ENCODE assay signal across 1 cellular context in the genomic region with DNA sequence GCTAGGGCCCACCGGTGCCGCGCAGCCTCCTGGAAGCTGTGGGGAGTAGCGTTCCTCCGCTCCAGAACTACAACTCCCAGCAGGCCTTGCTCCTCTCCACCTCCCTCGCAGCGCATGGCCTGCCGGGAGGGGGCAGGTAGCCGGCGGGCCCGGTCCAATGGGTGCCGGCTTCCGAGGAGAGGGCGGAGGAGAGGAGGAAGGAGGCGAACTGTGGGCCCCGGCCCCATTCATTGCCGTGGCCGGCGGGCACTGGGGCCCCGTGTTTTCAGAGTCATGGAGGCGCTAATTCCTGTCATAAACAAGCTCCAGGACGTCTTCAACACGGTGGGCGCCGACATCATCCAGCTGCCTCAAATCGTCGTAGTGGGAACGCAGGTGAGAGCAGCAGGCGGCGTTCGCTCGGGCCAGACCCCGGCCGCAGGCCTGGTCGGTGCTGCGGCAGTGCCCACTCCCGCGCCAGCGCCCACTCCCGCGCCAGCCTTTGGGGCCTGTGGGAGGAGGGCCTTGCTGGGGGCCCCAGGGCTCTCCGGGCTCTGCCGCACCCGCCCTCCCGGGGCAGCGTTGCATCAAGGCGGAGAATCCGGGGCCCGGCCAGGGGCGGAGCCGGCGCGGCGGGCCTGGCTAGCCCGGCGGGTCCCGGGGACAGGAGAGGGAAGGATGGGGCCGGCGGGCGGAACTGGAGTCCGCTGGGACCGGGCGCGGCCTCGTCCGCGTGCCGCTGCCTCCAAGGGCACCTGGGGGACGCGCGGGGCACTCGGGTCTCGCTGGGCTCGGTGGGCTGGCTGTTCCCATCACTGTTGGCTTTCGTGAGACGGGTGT.
TF ChIP-seq lines count a peak whose summit lies in the region.

A gene (plus strand): TSS at position 211 of the 819 bp plus-strand sequence. CDS start 63 bp downstream, at position 274.

TF ChIP-seq in WTC11, 78 proteins besides CTCF, POLR2A, EP300 and RAD21 (continued from another document):
- TF ChIP-seq, protein P1, sequence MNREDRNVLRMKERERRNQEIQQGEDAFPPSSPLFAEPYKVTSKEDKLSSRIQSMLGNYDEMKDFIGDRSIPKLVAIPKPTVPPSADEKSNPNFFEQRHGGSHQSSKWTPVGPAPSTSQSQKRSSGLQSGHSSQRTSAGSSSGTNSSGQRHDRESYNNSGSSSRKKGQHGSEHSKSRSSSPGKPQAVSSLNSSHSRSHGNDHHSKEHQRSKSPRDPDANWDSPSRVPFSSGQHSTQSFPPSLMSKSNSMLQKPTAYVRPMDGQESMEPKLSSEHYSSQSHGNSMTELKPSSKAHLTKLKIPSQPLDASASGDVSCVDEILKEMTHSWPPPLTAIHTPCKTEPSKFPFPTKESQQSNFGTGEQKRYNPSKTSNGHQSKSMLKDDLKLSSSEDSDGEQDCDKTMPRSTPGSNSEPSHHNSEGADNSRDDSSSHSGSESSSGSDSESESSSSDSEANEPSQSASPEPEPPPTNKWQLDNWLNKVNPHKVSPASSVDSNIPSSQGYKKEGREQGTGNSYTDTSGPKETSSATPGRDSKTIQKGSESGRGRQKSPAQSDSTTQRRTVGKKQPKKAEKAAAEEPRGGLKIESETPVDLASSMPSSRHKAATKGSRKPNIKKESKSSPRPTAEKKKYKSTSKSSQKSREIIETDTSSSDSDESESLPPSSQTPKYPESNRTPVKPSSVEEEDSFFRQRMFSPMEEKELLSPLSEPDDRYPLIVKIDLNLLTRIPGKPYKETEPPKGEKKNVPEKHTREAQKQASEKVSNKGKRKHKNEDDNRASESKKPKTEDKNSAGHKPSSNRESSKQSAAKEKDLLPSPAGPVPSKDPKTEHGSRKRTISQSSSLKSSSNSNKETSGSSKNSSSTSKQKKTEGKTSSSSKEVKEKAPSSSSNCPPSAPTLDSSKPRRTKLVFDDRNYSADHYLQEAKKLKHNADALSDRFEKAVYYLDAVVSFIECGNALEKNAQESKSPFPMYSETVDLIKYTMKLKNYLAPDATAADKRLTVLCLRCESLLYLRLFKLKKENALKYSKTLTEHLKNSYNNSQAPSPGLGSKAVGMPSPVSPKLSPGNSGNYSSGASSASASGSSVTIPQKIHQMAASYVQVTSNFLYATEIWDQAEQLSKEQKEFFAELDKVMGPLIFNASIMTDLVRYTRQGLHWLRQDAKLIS (CRISPR knock-in tag; IDR thresholded peaks at IDR 0.05; ENCODE audit: borderline replicate concordance): 0 out of 2 replicates have a peak, but pooled peaks have one; percentile 53
- TF ChIP-seq, protein P2, sequence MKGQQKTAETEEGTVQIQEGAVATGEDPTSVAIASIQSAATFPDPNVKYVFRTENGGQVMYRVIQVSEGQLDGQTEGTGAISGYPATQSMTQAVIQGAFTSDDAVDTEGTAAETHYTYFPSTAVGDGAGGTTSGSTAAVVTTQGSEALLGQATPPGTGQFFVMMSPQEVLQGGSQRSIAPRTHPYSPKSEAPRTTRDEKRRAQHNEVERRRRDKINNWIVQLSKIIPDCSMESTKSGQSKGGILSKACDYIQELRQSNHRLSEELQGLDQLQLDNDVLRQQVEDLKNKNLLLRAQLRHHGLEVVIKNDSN (CRISPR knock-in tag; IDR thresholded peaks at IDR 0.05): peak; percentile 35
- TF ChIP-seq, protein P3, sequence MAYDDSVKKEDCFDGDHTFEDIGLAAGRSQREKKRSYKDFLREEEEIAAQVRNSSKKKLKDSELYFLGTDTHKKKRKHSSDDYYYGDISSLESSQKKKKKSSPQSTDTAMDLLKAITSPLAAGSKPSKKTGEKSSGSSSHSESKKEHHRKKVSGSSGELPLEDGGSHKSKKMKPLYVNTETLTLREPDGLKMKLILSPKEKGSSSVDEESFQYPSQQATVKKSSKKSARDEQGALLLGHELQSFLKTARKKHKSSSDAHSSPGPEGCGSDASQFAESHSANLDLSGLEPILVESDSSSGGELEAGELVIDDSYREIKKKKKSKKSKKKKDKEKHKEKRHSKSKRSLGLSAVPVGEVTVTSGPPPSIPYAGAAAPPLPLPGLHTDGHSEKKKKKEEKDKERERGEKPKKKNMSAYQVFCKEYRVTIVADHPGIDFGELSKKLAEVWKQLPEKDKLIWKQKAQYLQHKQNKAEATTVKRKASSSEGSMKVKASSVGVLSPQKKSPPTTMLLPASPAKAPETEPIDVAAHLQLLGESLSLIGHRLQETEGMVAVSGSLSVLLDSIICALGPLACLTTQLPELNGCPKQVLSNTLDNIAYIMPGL (CRISPR knock-in tag; IDR thresholded peaks at IDR 0.05): peak; percentile 91
- TF ChIP-seq RELA (CRISPR knock-in tag; IDR thresholded peaks at IDR 0.05; ENCODE audit: borderline replicate concordance): peak; percentile 89; the same call in 1 of the 2 replicates
- no peak for TF ChIP-seq NFYB (CRISPR knock-in tag; conservative IDR thresholded peaks at IDR 0.05; ENCODE audit: low read depth)
- TF ChIP-seq SP1 (CRISPR knock-in tag; conservative IDR thresholded peaks at IDR 0.05): peak; percentile 94
- TF ChIP-seq CREM (CRISPR knock-in tag; IDR thresholded peaks at IDR 0.05): peak; percentile 18; the same call in 1 of the 2 replicates
- TF ChIP-seq, protein P4, sequence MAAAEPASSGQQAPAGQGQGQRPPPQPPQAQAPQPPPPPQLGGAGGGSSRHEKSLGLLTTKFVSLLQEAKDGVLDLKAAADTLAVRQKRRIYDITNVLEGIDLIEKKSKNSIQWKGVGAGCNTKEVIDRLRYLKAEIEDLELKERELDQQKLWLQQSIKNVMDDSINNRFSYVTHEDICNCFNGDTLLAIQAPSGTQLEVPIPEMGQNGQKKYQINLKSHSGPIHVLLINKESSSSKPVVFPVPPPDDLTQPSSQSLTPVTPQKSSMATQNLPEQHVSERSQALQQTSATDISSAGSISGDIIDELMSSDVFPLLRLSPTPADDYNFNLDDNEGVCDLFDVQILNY (CRISPR knock-in tag; IDR thresholded peaks at IDR 0.05): peak; percentile 73; the same call in 1 of the 2 replicates
- no peak for TF ChIP-seq TCF7 (CRISPR knock-in tag; IDR thresholded peaks at IDR 0.05; ENCODE audit: low read depth)
- TF ChIP-seq GTF2I (CRISPR knock-in tag; conservative IDR thresholded peaks at IDR 0.05): no peak
- TF ChIP-seq HMGA2 (CRISPR knock-in tag; IDR thresholded peaks at IDR 0.05): no peak
- TF ChIP-seq TP53 (CRISPR knock-in tag; IDR thresholded peaks at IDR 0.05): peak; percentile 40; the same call in 1 of the 2 replicates
- TF ChIP-seq ESRRA (CRISPR knock-in tag; IDR thresholded peaks at IDR 0.05; ENCODE audit: borderline replicate concordance): peak; percentile 82; the same call in 1 of the 2 replicates
- TF ChIP-seq, protein P5, sequence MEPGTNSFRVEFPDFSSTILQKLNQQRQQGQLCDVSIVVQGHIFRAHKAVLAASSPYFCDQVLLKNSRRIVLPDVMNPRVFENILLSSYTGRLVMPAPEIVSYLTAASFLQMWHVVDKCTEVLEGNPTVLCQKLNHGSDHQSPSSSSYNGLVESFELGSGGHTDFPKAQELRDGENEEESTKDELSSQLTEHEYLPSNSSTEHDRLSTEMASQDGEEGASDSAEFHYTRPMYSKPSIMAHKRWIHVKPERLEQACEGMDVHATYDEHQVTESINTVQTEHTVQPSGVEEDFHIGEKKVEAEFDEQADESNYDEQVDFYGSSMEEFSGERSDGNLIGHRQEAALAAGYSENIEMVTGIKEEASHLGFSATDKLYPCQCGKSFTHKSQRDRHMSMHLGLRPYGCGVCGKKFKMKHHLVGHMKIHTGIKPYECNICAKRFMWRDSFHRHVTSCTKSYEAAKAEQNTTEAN (CRISPR knock-in tag; IDR thresholded peaks at IDR 0.05): peak; percentile 84
- peak; percentile 42; the same call in 1 of the 2 replicates for TF ChIP-seq ZNF317 (CRISPR knock-in tag; IDR thresholded peaks at IDR 0.05; ENCODE audit: borderline replicate concordance, low read depth)
- TF ChIP-seq, protein P6, sequence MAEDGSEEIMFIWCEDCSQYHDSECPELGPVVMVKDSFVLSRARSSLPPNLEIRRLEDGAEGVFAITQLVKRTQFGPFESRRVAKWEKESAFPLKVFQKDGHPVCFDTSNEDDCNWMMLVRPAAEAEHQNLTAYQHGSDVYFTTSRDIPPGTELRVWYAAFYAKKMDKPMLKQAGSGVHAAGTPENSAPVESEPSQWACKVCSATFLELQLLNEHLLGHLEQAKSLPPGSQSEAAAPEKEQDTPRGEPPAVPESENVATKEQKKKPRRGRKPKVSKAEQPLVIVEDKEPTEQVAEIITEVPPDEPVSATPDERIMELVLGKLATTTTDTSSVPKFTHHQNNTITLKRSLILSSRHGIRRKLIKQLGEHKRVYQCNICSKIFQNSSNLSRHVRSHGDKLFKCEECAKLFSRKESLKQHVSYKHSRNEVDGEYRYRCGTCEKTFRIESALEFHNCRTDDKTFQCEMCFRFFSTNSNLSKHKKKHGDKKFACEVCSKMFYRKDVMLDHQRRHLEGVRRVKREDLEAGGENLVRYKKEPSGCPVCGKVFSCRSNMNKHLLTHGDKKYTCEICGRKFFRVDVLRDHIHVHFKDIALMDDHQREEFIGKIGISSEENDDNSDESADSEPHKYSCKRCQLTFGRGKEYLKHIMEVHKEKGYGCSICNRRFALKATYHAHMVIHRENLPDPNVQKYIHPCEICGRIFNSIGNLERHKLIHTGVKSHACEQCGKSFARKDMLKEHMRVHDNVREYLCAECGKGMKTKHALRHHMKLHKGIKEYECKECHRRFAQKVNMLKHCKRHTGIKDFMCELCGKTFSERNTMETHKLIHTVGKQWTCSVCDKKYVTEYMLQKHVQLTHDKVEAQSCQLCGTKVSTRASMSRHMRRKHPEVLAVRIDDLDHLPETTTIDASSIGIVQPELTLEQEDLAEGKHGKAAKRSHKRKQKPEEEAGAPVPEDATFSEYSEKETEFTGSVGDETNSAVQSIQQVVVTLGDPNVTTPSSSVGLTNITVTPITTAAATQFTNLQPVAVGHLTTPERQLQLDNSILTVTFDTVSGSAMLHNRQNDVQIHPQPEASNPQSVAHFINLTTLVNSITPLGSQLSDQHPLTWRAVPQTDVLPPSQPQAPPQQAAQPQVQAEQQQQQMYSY (CRISPR knock-in tag; IDR thresholded peaks at IDR 0.05): 0 out of 2 replicates have a peak, but pooled peaks have one; percentile 23
- peak; percentile 85 for TF ChIP-seq JUN (CRISPR knock-in tag; IDR thresholded peaks at IDR 0.05)
- TF ChIP-seq, protein P7, sequence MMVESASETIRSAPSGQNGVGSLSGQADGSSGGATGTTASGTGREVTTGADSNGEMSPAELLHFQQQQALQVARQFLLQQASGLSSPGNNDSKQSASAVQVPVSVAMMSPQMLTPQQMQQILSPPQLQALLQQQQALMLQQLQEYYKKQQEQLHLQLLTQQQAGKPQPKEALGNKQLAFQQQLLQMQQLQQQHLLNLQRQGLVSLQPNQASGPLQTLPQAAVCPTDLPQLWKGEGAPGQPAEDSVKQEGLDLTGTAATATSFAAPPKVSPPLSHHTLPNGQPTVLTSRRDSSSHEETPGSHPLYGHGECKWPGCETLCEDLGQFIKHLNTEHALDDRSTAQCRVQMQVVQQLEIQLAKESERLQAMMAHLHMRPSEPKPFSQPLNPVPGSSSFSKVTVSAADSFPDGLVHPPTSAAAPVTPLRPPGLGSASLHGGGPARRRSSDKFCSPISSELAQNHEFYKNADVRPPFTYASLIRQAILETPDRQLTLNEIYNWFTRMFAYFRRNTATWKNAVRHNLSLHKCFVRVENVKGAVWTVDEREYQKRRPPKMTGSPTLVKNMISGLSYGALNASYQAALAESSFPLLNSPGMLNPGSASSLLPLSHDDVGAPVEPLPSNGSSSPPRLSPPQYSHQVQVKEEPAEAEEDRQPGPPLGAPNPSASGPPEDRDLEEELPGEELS (CRISPR knock-in tag; IDR thresholded peaks at IDR 0.05): peak; percentile 25; the same call in 1 of the 2 replicates
- TF ChIP-seq ELF4 (CRISPR knock-in tag; IDR thresholded peaks at IDR 0.05; ENCODE audit: low read depth): peak; percentile 84; the same call in 1 of the 2 replicates
- TF ChIP-seq, protein P8, sequence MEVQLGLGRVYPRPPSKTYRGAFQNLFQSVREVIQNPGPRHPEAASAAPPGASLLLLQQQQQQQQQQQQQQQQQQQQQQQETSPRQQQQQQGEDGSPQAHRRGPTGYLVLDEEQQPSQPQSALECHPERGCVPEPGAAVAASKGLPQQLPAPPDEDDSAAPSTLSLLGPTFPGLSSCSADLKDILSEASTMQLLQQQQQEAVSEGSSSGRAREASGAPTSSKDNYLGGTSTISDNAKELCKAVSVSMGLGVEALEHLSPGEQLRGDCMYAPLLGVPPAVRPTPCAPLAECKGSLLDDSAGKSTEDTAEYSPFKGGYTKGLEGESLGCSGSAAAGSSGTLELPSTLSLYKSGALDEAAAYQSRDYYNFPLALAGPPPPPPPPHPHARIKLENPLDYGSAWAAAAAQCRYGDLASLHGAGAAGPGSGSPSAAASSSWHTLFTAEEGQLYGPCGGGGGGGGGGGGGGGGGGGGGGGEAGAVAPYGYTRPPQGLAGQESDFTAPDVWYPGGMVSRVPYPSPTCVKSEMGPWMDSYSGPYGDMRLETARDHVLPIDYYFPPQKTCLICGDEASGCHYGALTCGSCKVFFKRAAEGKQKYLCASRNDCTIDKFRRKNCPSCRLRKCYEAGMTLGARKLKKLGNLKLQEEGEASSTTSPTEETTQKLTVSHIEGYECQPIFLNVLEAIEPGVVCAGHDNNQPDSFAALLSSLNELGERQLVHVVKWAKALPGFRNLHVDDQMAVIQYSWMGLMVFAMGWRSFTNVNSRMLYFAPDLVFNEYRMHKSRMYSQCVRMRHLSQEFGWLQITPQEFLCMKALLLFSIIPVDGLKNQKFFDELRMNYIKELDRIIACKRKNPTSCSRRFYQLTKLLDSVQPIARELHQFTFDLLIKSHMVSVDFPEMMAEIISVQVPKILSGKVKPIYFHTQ (CRISPR knock-in tag; IDR thresholded peaks at IDR 0.05): no peak
- TF ChIP-seq ZNF423 (CRISPR knock-in tag; IDR thresholded peaks at IDR 0.05): no peak
- TF ChIP-seq MYBL2 (CRISPR knock-in tag; IDR thresholded peaks at IDR 0.05): no peak
- peak; percentile 88; the same call in 1 of the 2 replicates for TF ChIP-seq KAT7 (CRISPR knock-in tag; IDR thresholded peaks at IDR 0.05; ENCODE audit: borderline replicate concordance)
- peak; percentile 49; the same call in 1 of the 2 replicates for TF ChIP-seq CBFB (CRISPR knock-in tag; IDR thresholded peaks at IDR 0.05; ENCODE audit: low read depth)
- no peak for TF ChIP-seq NFE2L1 (CRISPR knock-in tag; IDR thresholded peaks at IDR 0.05)
TF ChIP-seq in WTC11: peak in this region for 29.
